8 cellular contexts compared by ENCODE assay signal in genomic region chr9:136327313-136327971, GRCh38. TPM values are rescaled to one million over a fixed set of nuclear protein-coding genes. Genes with fewer than 3 reads are reported as not detected.
A peak's percentile ranks its signal among the peaks of the same experiment; 100 is the strongest.
DNase-seq lines count a peak whose midpoint lies in the region; ATAC-seq, FAIRE-seq and TF ChIP-seq lines count a peak whose summit lies in the region.

A gene with protein sequence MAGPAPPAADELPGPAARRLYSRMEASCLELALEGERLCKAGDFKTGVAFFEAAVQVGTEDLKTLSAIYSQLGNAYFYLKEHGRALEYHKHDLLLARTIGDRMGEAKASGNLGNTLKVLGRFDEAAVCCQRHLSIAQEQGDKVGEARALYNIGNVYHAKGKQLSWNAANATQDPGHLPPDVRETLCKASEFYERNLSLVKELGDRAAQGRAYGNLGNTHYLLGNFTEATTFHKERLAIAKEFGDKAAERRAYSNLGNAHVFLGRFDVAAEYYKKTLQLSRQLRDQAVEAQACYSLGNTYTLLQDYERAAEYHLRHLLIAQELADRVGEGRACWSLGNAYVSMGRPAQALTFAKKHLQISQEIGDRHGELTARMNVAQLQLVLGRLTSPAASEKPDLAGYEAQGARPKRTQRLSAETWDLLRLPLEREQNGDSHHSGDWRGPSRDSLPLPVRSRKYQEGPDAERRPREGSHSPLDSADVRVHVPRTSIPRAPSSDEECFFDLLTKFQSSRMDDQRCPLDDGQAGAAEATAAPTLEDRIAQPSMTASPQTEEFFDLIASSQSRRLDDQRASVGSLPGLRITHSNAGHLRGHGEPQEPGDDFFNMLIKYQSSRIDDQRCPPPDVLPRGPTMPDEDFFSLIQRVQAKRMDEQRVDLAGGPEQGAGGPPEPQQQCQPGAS (plus strand): TSS chr9:136327539. CDS start chr9:136327696, 157 bp downstream.

- H3K27me3 ChIP-seq in HUES48 (ENCODE audit: control insufficient read depth, insufficient read depth, low read length) (no peaks in the 10 kb centered on the region), H1 (replicated peaks in 1 of 4; ENCODE audit: control insufficient read depth in 3 of 4, extremely low read depth in 1 of 4, insufficient read depth in 3 of 4, low read length in 3 of 4) (no peaks in the 10 kb centered on the region)

- H3K27ac ChIP-seq in HUES48 (ENCODE audit: low read depth, low read length) (peak within 1 kb of the TSS; percentile 50), H1 (ENCODE audit: low read depth, low read length) (no peak within 1 kb of the TSS)

- H3K79me1 ChIP-seq in H1 (ENCODE audit: low read depth, low read length): no peaks in the 10 kb centered on the region

- H2BK15ac ChIP-seq in H1 (ENCODE audit: low read length): peak within 1 kb of the TSS; percentile 81; the same call in 1 of the 2 replicates

- ATAC-seq in GM19023 (IDR thresholded peaks at IDR 0.05; ENCODE audit: unreplicated experiment) (no peak), HG02798 (IDR thresholded peaks at IDR 0.05; ENCODE audit: poor library complexity, unreplicated experiment) (no peak)

- peak within 1 kb of the TSS; percentile 70 for H2BK120ac ChIP-seq in H1 (replicated peaks; ENCODE audit: low read depth, low read length)

- TF ChIP-seq RAD21 in H1 (IDR thresholded peaks at IDR 0.05 in 1 of 2, conservative IDR thresholded peaks at IDR 0.05 in 1 of 2; ENCODE audit: low read depth in 2 of 2, low read length in 2 of 2): no peak

- H3K4me1 ChIP-seq in HUES48 (ENCODE audit: control insufficient read depth, insufficient read depth, low read length) (peaks cover 19% of the 10 kb centered on the region), H1 (replicated peaks in 1 of 4; ENCODE audit: control insufficient read depth in 3 of 4, insufficient read depth in 4 of 4, low read length in 3 of 4) (peaks cover 0 to 24% (median 20%) of the 10 kb centered on the region in 4 experiments; a peak in 6 of 7 replicates)

- peak; percentile 90 for DNase-seq in AG08396 (ENCODE audit: low spot score)
- DNase-seq in activated CD4-positive, alpha-beta T cell treated with anti-CD3 and anti-CD28 coated beads, Interleukin-2, amount 50 U/mL, for 48 hours: peak; percentile 42 to 45
- no peak for DNase-seq in H1 (ENCODE audit: low read depth in 1 of 2, low spot score in 2 of 2)
- peak; percentile 62 for DNase-seq in medulla oblongata (ENCODE audit: extremely low spot score)
- peak; percentile 12 for DNase-seq in stimulated activated naive CD4-positive, alpha-beta T cell treated with Interleukin-2 at 50 U/mL for 16 hours (lab: John Stamatoyannopoulos, UW)

- peak within 1 kb of the TSS; percentile 42 for H3K56ac ChIP-seq in H1 (replicated peaks; ENCODE audit: insufficient read length, low read depth, low read length)

- H4K91ac ChIP-seq in H1 (replicated peaks; ENCODE audit: insufficient read length, low read length): peak within 1 kb of the TSS; percentile 91

- TF ChIP-seq EP300 in H1 (IDR thresholded peaks at IDR 0.05; ENCODE audit: borderline replicate concordance in 1 of 2, low read depth in 2 of 2, low read length in 2 of 2): no peak

- H2BK20ac ChIP-seq in H1 (ENCODE audit: low read length): 0 out of 2 replicates have a peak within 1 kb of the TSS, but pooled peaks have one; percentile 72

- CTCF ChIA-PET in H1 (lab: Charles Lee; ENCODE audit: partially characterized antibody): interaction anchor here (0.8 to 1.1 kb wide), 5 partner anchors 10 to 344 kb away, joined by 3 read pairs; no protein-coding TSS in a partner anchor

- WGBS in H1 (ENCODE audit: extremely low coverage in 1 of 2, insufficient coverage in 1 of 2, insufficient read length in 1 of 2, insufficient replicate concordance in 2 of 2, low coverage in 1 of 2, low lambda C conversion rate in 2 of 2, missing lambda C conversion rate in 1 of 2), 2 experiments: no CpG with 5 or more reads among the region's 88 CpGs

- FAIRE-seq in H1 (lab: Jason Lieb, UNC): no peak

- peak within 1 kb of the TSS; percentile 92; the same call in 1 of the 2 replicates for H2BK12ac ChIP-seq in H1 (ENCODE audit: low read depth, low read length)

- TF ChIP-seq CTCF in H1 (IDR thresholded peaks at IDR 0.05; ENCODE audit: control extremely low read depth in 1 of 3, insufficient read depth in 1 of 3, low read depth in 1 of 3, low read length in 3 of 3): no peak

- no peak within 1 kb of the TSS for H3K14ac ChIP-seq in H1 (ENCODE audit: insufficient read length)

- peak within 1 kb of the TSS; percentile 60 for H3K18ac ChIP-seq in H1 (ENCODE audit: extremely low read depth, low read length)

- H2BK5ac ChIP-seq in H1 (ENCODE audit: low read depth, low read length): peak within 1 kb of the TSS; percentile 88; the same call in 1 of the 2 replicates

- H3K23ac ChIP-seq in H1 (ENCODE audit: insufficient read length): no peak within 1 kb of the TSS

- TF ChIP-seq POLR2A in H1 (IDR thresholded peaks at IDR 0.05; ENCODE audit: control extremely low read depth in 1 of 2, low read depth in 2 of 2, low read length in 2 of 2): no peak

- H4K8ac ChIP-seq in H1 (ENCODE audit: extremely low read depth, insufficient read depth, low read length): peak within 1 kb of the TSS; percentile 74

- H3K79me2 ChIP-seq in H1 (ENCODE audit: control insufficient read depth in 1 of 2, insufficient read depth in 2 of 2, low read length in 2 of 2): no peaks in the 10 kb centered on the region

- peak within 1 kb of the TSS; percentile 38 to 75 for H3K4me2 ChIP-seq in H1 (ENCODE audit: insufficient read depth in 1 of 2, low read depth in 2 of 2, low read length in 2 of 2)

- H3K9ac ChIP-seq in HUES48 (ENCODE audit: low read depth, low read length) (peak within 1 kb of the TSS; percentile 4; the same call in 1 of the 2 replicates), H1 (replicated peaks in 1 of 4; ENCODE audit: extremely low read depth in 1 of 4, low read depth in 3 of 4, low read length in 3 of 4) (peak within 1 kb of the TSS; percentile 2 to 52 (median 30); a peak in 4 of 7 replicates)

- POLR2A ChIA-PET in H1 (lab: Charles Lee; ENCODE audit: partially characterized antibody): interaction anchor here (0.6 to 1.4 kb wide), 5 partner anchors 8 to 27 kb away, joined by 3 to 5 read pairs (median 4); no protein-coding TSS in a partner anchor

- peaks cover 4% of the 10 kb centered on the region; the same call in 1 of the 2 replicates for H3K23me2 ChIP-seq in H1 (ENCODE audit: low read depth, low read length)

- H3K4me3 ChIP-seq in HUES48 (ENCODE audit: low read depth, low read length): peak within 1 kb of the TSS; percentile 57
- H3K4me3 ChIP-seq in H1 (ENCODE audit: extremely low read depth in 1 of 4, insufficient read depth in 2 of 4, low read depth in 3 of 4, low read length in 4 of 4): peak within 1 kb of the TSS; percentile 30 to 63 (median 42)

- H2AK5ac ChIP-seq in H1 (ENCODE audit: low read depth, low read length): peak within 1 kb of the TSS; percentile 48; the same call in 1 of the 2 replicates

- no peak within 1 kb of the TSS for H2AFZ ChIP-seq in H1 (ENCODE audit: low read length)

- H4K20me1 ChIP-seq in H1 (replicated peaks in 1 of 2; ENCODE audit: control insufficient read depth in 1 of 2, insufficient read depth in 2 of 2, low read length in 2 of 2): peaks cover 0 to 6% of the 10 kb centered on the region in 2 experiments

- no peaks in the 10 kb centered on the region for H3K9me3 ChIP-seq in HUES48 (ENCODE audit: control insufficient read depth, insufficient read depth, low read length)
- H3K9me3 ChIP-seq in H1 (ENCODE audit: insufficient read depth in 2 of 2, low read depth in 1 of 2, low read length in 1 of 2): no peaks in the 10 kb centered on the region

- peak within 1 kb of the TSS; percentile 36 for H4K5ac ChIP-seq in H1 (ENCODE audit: insufficient read length, low read depth, low read length)

- H3K4ac ChIP-seq in H1 (replicated peaks; ENCODE audit: insufficient read length, low read depth, low read length): peak within 1 kb of the TSS; percentile 87

- H3K36me3 ChIP-seq in HUES48 (ENCODE audit: control insufficient read depth, insufficient read depth, low read length) (no peaks in the 10 kb centered on the region), H1 (ENCODE audit: control insufficient read depth in 2 of 4, insufficient read depth in 4 of 4, low read length in 3 of 4) (no peaks in the 10 kb centered on the region)

TF ChIP-seq in H1, 55 proteins besides CTCF, POLR2A, EP300 and RAD21 (continues in another document):
- no peak for TF ChIP-seq RXRA (IDR thresholded peaks at IDR 0.05; ENCODE audit: insufficient read depth, low read depth, low read length)
- no peak for TF ChIP-seq USF2 (IDR thresholded peaks at IDR 0.05; ENCODE audit: low read length)
- TF ChIP-seq, protein P1, sequence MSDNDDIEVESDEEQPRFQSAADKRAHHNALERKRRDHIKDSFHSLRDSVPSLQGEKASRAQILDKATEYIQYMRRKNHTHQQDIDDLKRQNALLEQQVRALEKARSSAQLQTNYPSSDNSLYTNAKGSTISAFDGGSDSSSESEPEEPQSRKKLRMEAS (IDR thresholded peaks at IDR 0.05): no peak
- TF ChIP-seq SP2 (IDR thresholded peaks at IDR 0.05; ENCODE audit: low read length): no peak
- no peak for TF ChIP-seq MAFK (IDR thresholded peaks at IDR 0.05; ENCODE audit: low read depth, low read length)
- no peak for TF ChIP-seq GTF2F1 (IDR thresholded peaks at IDR 0.05; ENCODE audit: borderline replicate concordance, low read depth, low read length)
- TF ChIP-seq SP1 (IDR thresholded peaks at IDR 0.05; ENCODE audit: low read depth, low read length): no peak
- TF ChIP-seq BCL11A (IDR thresholded peaks at IDR 0.05; ENCODE audit: low read depth in 2 of 2, low read length in 2 of 2): no peak
- TF ChIP-seq CREB1 (IDR thresholded peaks at IDR 0.05): peak; percentile 64; the same call in 1 of the 2 replicates
- TF ChIP-seq CHD1 (IDR thresholded peaks at IDR 0.05; ENCODE audit: low read depth, low read length): no peak
- TF ChIP-seq GABPA (IDR thresholded peaks at IDR 0.05; ENCODE audit: borderline replicate concordance, insufficient read depth, low read length): no peak
- TF ChIP-seq BACH1 (IDR thresholded peaks at IDR 0.05; ENCODE audit: low read length): no peak

RNA-seq across cellular contexts. Expression of the gene that starts here (rescaled TPM):
- total RNA-seq in H1 (2021; fragmentation: NEBNext Ultra II Directional; extraction: Animal tissue kit (Norgen Biotek cat#: 25700)): 15.7 and 18.0 TPM in 2 replicates
- 12.8 and 19.8 TPM in 2 replicates for polyA plus RNA-seq in H1 (2011; rRNA removed)
- 13.8 TPM for polyA plus RNA-seq in H1 (2011; cell fraction: cytosol; rRNA removed)
- polyA plus RNA-seq in H1 (2011; cell fraction: nucleus; rRNA removed): 39.2 TPM
- polyA plus RNA-seq in H1 (2012, experiment 1 of 2): 9.3 to 15.2 TPM (median 14.5 TPM) in 4 replicates
- polyA plus RNA-seq in H1 (2012, experiment 2 of 2): 12.0 TPM
- polyA plus RNA-seq in H1 (2013, experiment 1 of 2): 14.4 TPM
- 13.9 TPM for polyA plus RNA-seq in H1 (2013, experiment 2 of 2)
- polyA minus RNA-seq in H1 (2011; rRNA and poly(A)+ RNA removed): 3.5 and 4.2 TPM in 2 replicates
- 12.7 TPM for polyA minus RNA-seq in H1 (2011; cell fraction: cytosol; rRNA and poly(A)+ RNA removed)
- polyA minus RNA-seq in H1 (2011; cell fraction: nucleus; rRNA and poly(A)+ RNA removed): 11.2 TPM

Comparison
In these comparisons a context has a peak if more than half of its experiments do, and no peak if none do; other contexts are left out.
1. DNase-seq: peak in AG08396 (single experiment), activated CD4-positive, alpha-beta T cell treated with anti-CD3 and anti-CD28 coated beads, Interleukin-2, amount 50 U/mL, for 48 hours (2 of 2), medulla oblongata (single experiment) and stimulated activated naive CD4-positive, alpha-beta T cell treated with Interleukin-2 at 50 U/mL for 16 hours (single experiment); none in H1 (0 of 2).